15 cellular contexts compared by ENCODE assay signal in the genomic region with DNA sequence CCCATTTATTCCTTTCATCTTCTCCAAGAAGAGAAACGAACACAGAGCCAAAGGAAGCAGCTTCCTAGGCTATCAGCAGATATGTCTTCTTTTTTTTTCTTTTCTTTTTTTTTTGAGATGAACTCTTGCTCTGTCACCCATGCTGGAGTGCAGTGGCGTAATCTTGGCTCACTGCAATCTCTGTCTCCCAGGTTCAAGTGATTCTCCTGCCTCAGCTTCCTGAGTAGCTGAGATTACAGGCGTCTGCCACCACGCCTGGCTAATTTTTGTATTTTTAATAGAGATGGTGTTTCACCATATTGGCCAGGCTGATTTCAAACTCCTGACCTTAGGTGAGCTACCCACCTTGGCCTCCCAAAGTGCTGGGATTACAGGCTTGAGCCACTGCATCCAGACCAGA. TPM values are rescaled to one million over a fixed set of nuclear protein-coding genes. Genes with fewer than 3 reads are reported as not detected.
"Had no signal": no experiment of that assay in that cellular context is flagged by ENCODE, and none has a peak within 500 bp of the region (broad histone marks: within the 10 kb centered on the region; RNA-seq: fewer than 3 reads in every experiment).

No MANE protein-coding gene starts in this region.

RNA-seq across cellular contexts. Expression of a gene that starts 53.5 kb away (rescaled TPM):
- total RNA-seq: subcutaneous adipose tissue, temporal lobe, thoracic aorta, thyroid gland, tibial nerve, upper lobe of left lung, upper lobe of right lung, ureter, urinary bladder, vagina had no signal
- polyA plus RNA-seq: urinary bladder had no signal

RNA-seq across cellular contexts. Expression of a gene that starts 54.8 kb away (rescaled TPM):
- total RNA-seq: stomach, subcutaneous adipose tissue, temporal lobe, testis, thoracic aorta, thyroid gland, tibial nerve, transverse colon, upper lobe of left lung, upper lobe of right lung, ureter, urinary bladder, uterus, vagina had no signal
- polyA plus RNA-seq: stomach, thymus, urinary bladder had no signal
